In genomic region chr6:56690519-56691200, GRCh38 we compare ENCODE assay signal across 1 cellular context.
TF ChIP-seq lines count a peak whose summit lies in the region.

No MANE protein-coding gene starts in this region.

TF ChIP-seq in HepG2, 621 proteins besides CTCF, POLR2A, EP300 and RAD21 (continued from another document and continues in another):
- TF ChIP-seq, protein P1, sequence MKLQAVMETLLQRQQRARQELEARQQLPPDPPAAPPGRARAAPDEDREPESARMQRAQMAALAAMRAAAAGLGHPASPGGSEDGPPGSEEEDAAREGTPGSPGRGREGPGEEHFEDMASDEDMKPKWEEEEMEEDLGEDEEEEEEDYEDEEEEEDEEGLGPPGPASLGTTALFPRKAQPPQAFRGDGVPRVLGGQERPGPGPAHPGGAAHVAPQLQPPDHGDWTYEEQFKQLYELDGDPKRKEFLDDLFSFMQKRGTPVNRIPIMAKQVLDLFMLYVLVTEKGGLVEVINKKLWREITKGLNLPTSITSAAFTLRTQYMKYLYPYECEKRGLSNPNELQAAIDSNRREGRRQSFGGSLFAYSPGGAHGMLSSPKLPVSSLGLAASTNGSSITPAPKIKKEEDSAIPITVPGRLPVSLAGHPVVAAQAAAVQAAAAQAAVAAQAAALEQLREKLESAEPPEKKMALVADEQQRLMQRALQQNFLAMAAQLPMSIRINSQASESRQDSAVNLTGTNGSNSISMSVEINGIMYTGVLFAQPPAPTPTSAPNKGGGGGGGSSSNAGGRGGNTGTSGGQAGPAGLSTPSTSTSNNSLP (IDR thresholded peaks at IDR 0.05; ENCODE audit: low read depth, low read length) = peak; percentile 76
- no peak for TF ChIP-seq ZNF225 (CRISPR knock-in tag; IDR thresholded peaks at IDR 0.05)
- TF ChIP-seq ZNF564 (CRISPR knock-in tag; IDR thresholded peaks at IDR 0.05) = no peak
- TF ChIP-seq MAFK (conservative IDR thresholded peaks at IDR 0.05 in 1 of 2, IDR thresholded peaks at IDR 0.05 in 1 of 2; ENCODE audit: low read length in 2 of 2) = no peak
- no peak for TF ChIP-seq ZNF124 (CRISPR knock-in tag; IDR thresholded peaks at IDR 0.05)
- no peak for TF ChIP-seq ARID4A (CRISPR knock-in tag; IDR thresholded peaks at IDR 0.05; ENCODE audit: borderline replicate concordance)
- TF ChIP-seq ZNF878 (CRISPR knock-in tag; IDR thresholded peaks at IDR 0.05) = peak; percentile 46; the same call in 1 of the 2 replicates
- TF ChIP-seq SALL2 (CRISPR knock-in tag; IDR thresholded peaks at IDR 0.05) = no peak
- TF ChIP-seq ZNF326 (CRISPR knock-in tag; IDR thresholded peaks at IDR 0.05; ENCODE audit: borderline replicate concordance) = no peak
- TF ChIP-seq MED1 (CRISPR knock-in tag; IDR thresholded peaks at IDR 0.05) = peak; percentile 48; the same call in 1 of the 2 replicates
- peak; percentile 71 for TF ChIP-seq TEAD3 (CRISPR knock-in tag; optimal IDR thresholded peaks at IDR 0.05; ENCODE audit: borderline replicate concordance)
- TF ChIP-seq MBNL3 (CRISPR knock-in tag; conservative IDR thresholded peaks at IDR 0.05) = no peak
- TF ChIP-seq PHB2 (IDR thresholded peaks at IDR 0.05; ENCODE audit: partially characterized antibody) = no peak
- TF ChIP-seq ELF3 (CRISPR knock-in tag; IDR thresholded peaks at IDR 0.05) = peak; percentile 91
- no peak for TF ChIP-seq GABPA (IDR thresholded peaks at IDR 0.05; ENCODE audit: low read depth, low read length)
- peak; percentile 63 for TF ChIP-seq GABPA (CRISPR knock-in tag; IDR thresholded peaks at IDR 0.05; ENCODE audit: low read depth)
- no peak for TF ChIP-seq ZNF543 (CRISPR knock-in tag; IDR thresholded peaks at IDR 0.05)
- TF ChIP-seq, protein P2, sequence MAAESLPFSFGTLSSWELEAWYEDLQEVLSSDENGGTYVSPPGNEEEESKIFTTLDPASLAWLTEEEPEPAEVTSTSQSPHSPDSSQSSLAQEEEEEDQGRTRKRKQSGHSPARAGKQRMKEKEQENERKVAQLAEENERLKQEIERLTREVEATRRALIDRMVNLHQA (CRISPR knock-in tag; IDR thresholded peaks at IDR 0.05) = no peak
- TF ChIP-seq HOXA9 (CRISPR knock-in tag; IDR thresholded peaks at IDR 0.05; ENCODE audit: borderline replicate concordance) = no peak
- TF ChIP-seq HIC2 (CRISPR knock-in tag; IDR thresholded peaks at IDR 0.05; ENCODE audit: low read depth) = no peak
- TF ChIP-seq ZKSCAN8 (CRISPR knock-in tag; IDR thresholded peaks at IDR 0.05; ENCODE audit: borderline replicate concordance) = no peak
- TF ChIP-seq SIN3A (IDR thresholded peaks at IDR 0.05; ENCODE audit: borderline replicate concordance, low read depth, low read length) = no peak
- no peak for TF ChIP-seq ATF1 (CRISPR knock-in tag; IDR thresholded peaks at IDR 0.05)
- TF ChIP-seq SNAPC5 (CRISPR knock-in tag; IDR thresholded peaks at IDR 0.05; ENCODE audit: borderline replicate concordance) = no peak
- no peak for TF ChIP-seq JDP2 (CRISPR knock-in tag; IDR thresholded peaks at IDR 0.05; ENCODE audit: borderline replicate concordance)
- no peak for TF ChIP-seq TP53 (CRISPR knock-in tag; conservative IDR thresholded peaks at IDR 0.05)
- TF ChIP-seq ZFP1 (CRISPR knock-in tag; IDR thresholded peaks at IDR 0.05) = no peak
- no peak for TF ChIP-seq HNRNPK (IDR thresholded peaks at IDR 0.05; ENCODE audit: low read depth, low read length, poor library complexity, severe bottlenecking)
- TF ChIP-seq WIZ (CRISPR knock-in tag; IDR thresholded peaks at IDR 0.05) = no peak
- no peak for TF ChIP-seq ZNF83 (CRISPR knock-in tag; IDR thresholded peaks at IDR 0.05; ENCODE audit: borderline replicate concordance)
- no peak; the same call in 1 of the 2 replicates for TF ChIP-seq NCOA2 (CRISPR knock-in tag; IDR thresholded peaks at IDR 0.05)
- TF ChIP-seq ZC3H13 (CRISPR knock-in tag; IDR thresholded peaks at IDR 0.05) = no peak
- TF ChIP-seq PCBP2 (optimal IDR thresholded peaks at IDR 0.05; ENCODE audit: low read depth, low read length, poor library complexity, severe bottlenecking) = no peak
- TF ChIP-seq, protein P3, sequence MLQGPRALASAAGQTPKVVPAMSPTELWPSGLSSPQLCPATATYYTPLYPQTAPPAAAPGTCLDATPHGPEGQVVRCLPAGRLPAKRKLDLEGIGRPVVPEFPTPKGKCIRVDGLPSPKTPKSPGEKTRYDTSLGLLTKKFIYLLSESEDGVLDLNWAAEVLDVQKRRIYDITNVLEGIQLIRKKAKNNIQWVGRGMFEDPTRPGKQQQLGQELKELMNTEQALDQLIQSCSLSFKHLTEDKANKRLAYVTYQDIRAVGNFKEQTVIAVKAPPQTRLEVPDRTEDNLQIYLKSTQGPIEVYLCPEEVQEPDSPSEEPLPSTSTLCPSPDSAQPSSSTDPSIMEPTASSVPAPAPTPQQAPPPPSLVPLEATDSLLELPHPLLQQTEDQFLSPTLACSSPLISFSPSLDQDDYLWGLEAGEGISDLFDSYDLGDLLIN (CRISPR knock-in tag; IDR thresholded peaks at IDR 0.05; ENCODE audit: borderline replicate concordance) = no peak
- peak; percentile 88 for TF ChIP-seq MIXL1 (CRISPR knock-in tag; IDR thresholded peaks at IDR 0.05)
- peak; percentile 61 for TF ChIP-seq ELF1 (CRISPR knock-in tag; IDR thresholded peaks at IDR 0.05)
- no peak for TF ChIP-seq ZNF33B (CRISPR knock-in tag; IDR thresholded peaks at IDR 0.05)
- TF ChIP-seq SOX5 (CRISPR knock-in tag; IDR thresholded peaks at IDR 0.05; ENCODE audit: borderline replicate concordance) = peak; percentile 73
- no peak for TF ChIP-seq PAX8 (CRISPR knock-in tag; IDR thresholded peaks at IDR 0.05; ENCODE audit: borderline replicate concordance)
- no peak for TF ChIP-seq ZSCAN31 (CRISPR knock-in tag; IDR thresholded peaks at IDR 0.05; ENCODE audit: low read depth)
- TF ChIP-seq GATAD1 (CRISPR knock-in tag; IDR thresholded peaks at IDR 0.05) = no peak
- TF ChIP-seq CBFB (CRISPR knock-in tag; IDR thresholded peaks at IDR 0.05) = no peak
- no peak for TF ChIP-seq NONO (IDR thresholded peaks at IDR 0.05)
- TF ChIP-seq NONO (CRISPR knock-in tag; conservative IDR thresholded peaks at IDR 0.05) = no peak
- no peak for TF ChIP-seq BCLAF1 (IDR thresholded peaks at IDR 0.05)
- TF ChIP-seq ZFP91 (CRISPR knock-in tag; IDR thresholded peaks at IDR 0.05; ENCODE audit: borderline replicate concordance) = no peak
- TF ChIP-seq ARHGAP35 (CRISPR knock-in tag; IDR thresholded peaks at IDR 0.05; ENCODE audit: borderline replicate concordance) = no peak
- TF ChIP-seq HNRNPUL1 (IDR thresholded peaks at IDR 0.05; ENCODE audit: low read depth, low read length) = no peak
- 0 out of 4 replicates have a peak, but pooled peaks of 1 of the 2 experiments have one; percentile 13 for TF ChIP-seq ATF4 (CRISPR knock-in tag; IDR thresholded peaks at IDR 0.05)
- 0 out of 2 replicates have a peak, but pooled peaks have one; percentile 32 for TF ChIP-seq ZBTB7B (CRISPR knock-in tag; IDR thresholded peaks at IDR 0.05)
- TF ChIP-seq ZC3H4 (CRISPR knock-in tag; IDR thresholded peaks at IDR 0.05; ENCODE audit: borderline replicate concordance) = no peak
- peak; percentile 60; the same call in 1 of the 2 replicates for TF ChIP-seq HOMEZ (CRISPR knock-in tag; IDR thresholded peaks at IDR 0.05; ENCODE audit: low read depth)
- no peak for TF ChIP-seq ZNF367 (CRISPR knock-in tag; IDR thresholded peaks at IDR 0.05; ENCODE audit: borderline replicate concordance)
